Comparison of ENCODE assay signal across 1 cellular context in genomic region chr2:13050764-13051163, GRCh38.
TF ChIP-seq lines count a peak whose summit lies in the region.

No MANE protein-coding gene starts in this region.

TF ChIP-seq in K562, 482 proteins besides CTCF, POLR2A, EP300 and RAD21 (continued from another document and continues in another):
- no peak for TF ChIP-seq THRAP3 (IDR thresholded peaks at IDR 0.05; ENCODE audit: borderline replicate concordance)
- no peak for TF ChIP-seq MCM7 (IDR thresholded peaks at IDR 0.05)
- TF ChIP-seq ZNF175 (CRISPR knock-in tag; IDR thresholded peaks at IDR 0.05; ENCODE audit: low read depth), result peak; percentile 10; the same call in 1 of the 2 replicates
- TF ChIP-seq, protein P1, sequence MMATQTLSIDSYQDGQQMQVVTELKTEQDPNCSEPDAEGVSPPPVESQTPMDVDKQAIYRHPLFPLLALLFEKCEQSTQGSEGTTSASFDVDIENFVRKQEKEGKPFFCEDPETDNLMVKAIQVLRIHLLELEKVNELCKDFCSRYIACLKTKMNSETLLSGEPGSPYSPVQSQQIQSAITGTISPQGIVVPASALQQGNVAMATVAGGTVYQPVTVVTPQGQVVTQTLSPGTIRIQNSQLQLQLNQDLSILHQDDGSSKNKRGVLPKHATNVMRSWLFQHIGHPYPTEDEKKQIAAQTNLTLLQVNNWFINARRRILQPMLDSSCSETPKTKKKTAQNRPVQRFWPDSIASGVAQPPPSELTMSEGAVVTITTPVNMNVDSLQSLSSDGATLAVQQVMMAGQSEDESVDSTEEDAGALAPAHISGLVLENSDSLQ (IDR thresholded peaks at IDR 0.05), result no peak
- TF ChIP-seq ELF4 (CRISPR knock-in tag; IDR thresholded peaks at IDR 0.05), result no peak
- no peak for TF ChIP-seq FOXP1 (CRISPR knock-in tag; IDR thresholded peaks at IDR 0.05)
- no peak for TF ChIP-seq ETV5 (CRISPR knock-in tag; IDR thresholded peaks at IDR 0.05; ENCODE audit: low read depth)
- TF ChIP-seq FOXM1 (IDR thresholded peaks at IDR 0.05; ENCODE audit: low read depth), result no peak; the same call in 1 of the 2 replicates
- no peak for TF ChIP-seq FOXM1 (CRISPR knock-in tag; IDR thresholded peaks at IDR 0.05; ENCODE audit: low read depth)
- TF ChIP-seq SMAD1 (IDR thresholded peaks at IDR 0.05; ENCODE audit: low read depth, low read length, partially characterized antibody), result no peak
- TF ChIP-seq C11orf30 (IDR thresholded peaks at IDR 0.05; ENCODE audit: low read depth), result peak; percentile 93
- no peak for TF ChIP-seq ZNF224 (CRISPR knock-in tag; IDR thresholded peaks at IDR 0.05)
- no peak for TF ChIP-seq CTCFL (IDR thresholded peaks at IDR 0.05; ENCODE audit: borderline replicate concordance, insufficient read depth, low read depth, low read length, poor library complexity, severe bottlenecking)
- peak; percentile 70; the same call in 1 of the 2 replicates for TF ChIP-seq ATF7 (IDR thresholded peaks at IDR 0.05)
- no peak for TF ChIP-seq KAT7 (CRISPR knock-in tag; IDR thresholded peaks at IDR 0.05; ENCODE audit: borderline replicate concordance)
- TF ChIP-seq, protein P2, sequence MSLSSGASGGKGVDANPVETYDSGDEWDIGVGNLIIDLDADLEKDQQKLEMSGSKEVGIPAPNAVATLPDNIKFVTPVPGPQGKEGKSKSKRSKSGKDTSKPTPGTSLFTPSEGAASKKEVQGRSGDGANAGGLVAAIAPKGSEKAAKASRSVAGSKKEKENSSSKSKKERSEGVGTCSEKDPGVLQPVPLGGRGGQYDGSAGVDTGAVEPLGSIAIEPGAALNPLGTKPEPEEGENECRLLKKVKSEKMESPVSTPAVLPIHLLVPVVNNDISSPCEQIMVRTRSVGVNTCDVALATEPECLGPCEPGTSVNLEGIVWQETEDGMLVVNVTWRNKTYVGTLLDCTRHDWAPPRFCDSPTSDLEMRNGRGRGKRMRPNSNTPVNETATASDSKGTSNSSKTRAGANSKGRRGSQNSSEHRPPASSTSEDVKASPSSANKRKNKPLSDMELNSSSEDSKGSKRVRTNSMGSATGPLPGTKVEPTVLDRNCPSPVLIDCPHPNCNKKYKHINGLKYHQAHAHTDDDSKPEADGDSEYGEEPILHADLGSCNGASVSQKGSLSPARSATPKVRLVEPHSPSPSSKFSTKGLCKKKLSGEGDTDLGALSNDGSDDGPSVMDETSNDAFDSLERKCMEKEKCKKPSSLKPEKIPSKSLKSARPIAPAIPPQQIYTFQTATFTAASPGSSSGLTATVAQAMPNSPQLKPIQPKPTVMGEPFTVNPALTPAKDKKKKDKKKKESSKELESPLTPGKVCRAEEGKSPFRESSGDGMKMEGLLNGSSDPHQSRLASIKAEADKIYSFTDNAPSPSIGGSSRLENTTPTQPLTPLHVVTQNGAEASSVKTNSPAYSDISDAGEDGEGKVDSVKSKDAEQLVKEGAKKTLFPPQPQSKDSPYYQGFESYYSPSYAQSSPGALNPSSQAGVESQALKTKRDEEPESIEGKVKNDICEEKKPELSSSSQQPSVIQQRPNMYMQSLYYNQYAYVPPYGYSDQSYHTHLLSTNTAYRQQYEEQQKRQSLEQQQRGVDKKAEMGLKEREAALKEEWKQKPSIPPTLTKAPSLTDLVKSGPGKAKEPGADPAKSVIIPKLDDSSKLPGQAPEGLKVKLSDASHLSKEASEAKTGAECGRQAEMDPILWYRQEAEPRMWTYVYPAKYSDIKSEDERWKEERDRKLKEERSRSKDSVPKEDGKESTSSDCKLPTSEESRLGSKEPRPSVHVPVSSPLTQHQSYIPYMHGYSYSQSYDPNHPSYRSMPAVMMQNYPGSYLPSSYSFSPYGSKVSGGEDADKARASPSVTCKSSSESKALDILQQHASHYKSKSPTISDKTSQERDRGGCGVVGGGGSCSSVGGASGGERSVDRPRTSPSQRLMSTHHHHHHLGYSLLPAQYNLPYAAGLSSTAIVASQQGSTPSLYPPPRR (CRISPR knock-in tag; IDR thresholded peaks at IDR 0.05; ENCODE audit: borderline replicate concordance), result no peak
- TF ChIP-seq ZNF140 (CRISPR knock-in tag; IDR thresholded peaks at IDR 0.05), result no peak
- TF ChIP-seq ZNF77 (CRISPR knock-in tag; IDR thresholded peaks at IDR 0.05), result no peak
- TF ChIP-seq MECOM (CRISPR knock-in tag; IDR thresholded peaks at IDR 0.05), result no peak
- no peak for TF ChIP-seq MIER1 (IDR thresholded peaks at IDR 0.05; ENCODE audit: low read depth)
- no peak for TF ChIP-seq SNRNP70 (optimal IDR thresholded peaks at IDR 0.05; ENCODE audit: low read depth, low read length)
- TF ChIP-seq CCNT2 (IDR thresholded peaks at IDR 0.05; ENCODE audit: borderline replicate concordance, extremely low read depth, insufficient read length, low read depth, low read length), result no peak
- no peak for TF ChIP-seq RBM39 (optimal IDR thresholded peaks at IDR 0.05; ENCODE audit: low read depth, low read length)
- no peak for TF ChIP-seq MLLT1 (IDR thresholded peaks at IDR 0.05)
- no peak for TF ChIP-seq MYBL2 (IDR thresholded peaks at IDR 0.05; ENCODE audit: low read depth)
- no peak for TF ChIP-seq MYBL2 (CRISPR knock-in tag; IDR thresholded peaks at IDR 0.05; ENCODE audit: borderline replicate concordance)
- TF ChIP-seq NFE2 (IDR thresholded peaks at IDR 0.05; ENCODE audit: low read depth), result peak; percentile 81
- no peak for TF ChIP-seq KDM5B (IDR thresholded peaks at IDR 0.05; ENCODE audit: insufficient replicate concordance, low read depth, low read length)
- TF ChIP-seq, protein P3, sequence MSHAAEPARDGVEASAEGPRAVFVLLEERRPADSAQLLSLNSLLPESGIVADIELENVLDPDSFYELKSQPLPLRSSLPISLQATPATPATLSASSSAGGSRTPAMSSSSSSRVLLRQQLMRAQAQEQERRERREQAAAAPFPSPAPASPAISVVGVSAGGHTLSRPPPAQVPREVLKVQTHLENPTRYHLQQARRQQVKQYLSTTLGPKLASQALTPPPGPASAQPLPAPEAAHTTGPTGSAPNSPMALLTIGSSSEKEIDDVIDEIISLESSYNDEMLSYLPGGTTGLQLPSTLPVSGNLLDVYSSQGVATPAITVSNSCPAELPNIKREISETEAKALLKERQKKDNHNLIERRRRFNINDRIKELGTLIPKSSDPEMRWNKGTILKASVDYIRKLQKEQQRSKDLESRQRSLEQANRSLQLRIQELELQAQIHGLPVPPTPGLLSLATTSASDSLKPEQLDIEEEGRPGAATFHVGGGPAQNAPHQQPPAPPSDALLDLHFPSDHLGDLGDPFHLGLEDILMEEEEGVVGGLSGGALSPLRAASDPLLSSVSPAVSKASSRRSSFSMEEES (CRISPR knock-in tag; IDR thresholded peaks at IDR 0.05), result no peak
- no peak for TF ChIP-seq MEF2A (IDR thresholded peaks at IDR 0.05; ENCODE audit: control insufficient read depth, low read depth, low read length)
- no peak for TF ChIP-seq CHD4 (IDR thresholded peaks at IDR 0.05; ENCODE audit: insufficient read depth, insufficient replicate concordance, low read depth, low read length, poor library complexity, severe bottlenecking)
- no peak for TF ChIP-seq GATAD2B (IDR thresholded peaks at IDR 0.05; ENCODE audit: borderline replicate concordance)
- TF ChIP-seq ZNF184 (CRISPR knock-in tag; IDR thresholded peaks at IDR 0.05), result no peak
- no peak for TF ChIP-seq PCBP1 (IDR thresholded peaks at IDR 0.05; ENCODE audit: low read depth, low read length, poor library complexity, severe bottlenecking)
- no peak for TF ChIP-seq MLX (CRISPR knock-in tag; conservative IDR thresholded peaks at IDR 0.05)
- TF ChIP-seq ZNF766 (CRISPR knock-in tag; conservative IDR thresholded peaks at IDR 0.05), result no peak
- TF ChIP-seq KLF13 (tag; IDR thresholded peaks at IDR 0.05; ENCODE audit: borderline replicate concordance, low read depth), result no peak
- no peak for TF ChIP-seq SPI1 (IDR thresholded peaks at IDR 0.05; ENCODE audit: borderline replicate concordance, low read depth, low read length)
- no peak for TF ChIP-seq CHCHD3 (CRISPR knock-in tag; IDR thresholded peaks at IDR 0.05)
- TF ChIP-seq, protein P4, sequence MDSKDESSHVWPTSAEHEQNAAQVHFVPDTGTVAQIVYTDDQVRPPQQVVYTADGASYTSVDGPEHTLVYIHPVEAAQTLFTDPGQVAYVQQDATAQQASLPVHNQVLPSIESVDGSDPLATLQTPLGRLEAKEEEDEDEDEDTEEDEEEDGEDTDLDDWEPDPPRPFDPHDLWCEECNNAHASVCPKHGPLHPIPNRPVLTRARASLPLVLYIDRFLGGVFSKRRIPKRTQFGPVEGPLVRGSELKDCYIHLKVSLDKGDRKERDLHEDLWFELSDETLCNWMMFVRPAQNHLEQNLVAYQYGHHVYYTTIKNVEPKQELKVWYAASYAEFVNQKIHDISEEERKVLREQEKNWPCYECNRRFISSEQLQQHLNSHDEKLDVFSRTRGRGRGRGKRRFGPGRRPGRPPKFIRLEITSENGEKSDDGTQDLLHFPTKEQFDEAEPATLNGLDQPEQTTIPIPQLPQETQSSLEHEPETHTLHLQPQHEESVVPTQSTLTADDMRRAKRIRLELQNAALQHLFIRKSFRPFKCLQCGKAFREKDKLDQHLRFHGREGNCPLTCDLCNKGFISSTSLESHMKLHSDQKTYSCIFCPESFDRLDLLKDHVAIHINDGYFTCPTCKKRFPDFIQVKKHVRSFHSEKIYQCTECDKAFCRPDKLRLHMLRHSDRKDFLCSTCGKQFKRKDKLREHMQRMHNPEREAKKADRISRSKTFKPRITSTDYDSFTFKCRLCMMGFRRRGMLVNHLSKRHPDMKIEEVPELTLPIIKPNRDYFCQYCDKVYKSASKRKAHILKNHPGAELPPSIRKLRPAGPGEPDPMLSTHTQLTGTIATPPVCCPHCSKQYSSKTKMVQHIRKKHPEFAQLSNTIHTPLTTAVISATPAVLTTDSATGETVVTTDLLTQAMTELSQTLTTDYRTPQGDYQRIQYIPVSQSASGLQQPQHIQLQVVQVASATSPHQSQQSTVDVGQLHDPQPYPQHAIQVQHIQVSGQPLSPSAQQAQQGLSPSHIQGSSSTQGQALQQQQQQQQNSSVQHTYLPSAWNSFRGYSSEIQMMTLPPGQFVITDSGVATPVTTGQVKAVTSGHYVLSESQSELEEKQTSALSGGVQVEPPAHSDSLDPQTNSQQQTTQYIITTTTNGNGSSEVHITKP (IDR thresholded peaks at IDR 0.05; ENCODE audit: partially characterized antibody), result no peak
- TF ChIP-seq, protein P5, sequence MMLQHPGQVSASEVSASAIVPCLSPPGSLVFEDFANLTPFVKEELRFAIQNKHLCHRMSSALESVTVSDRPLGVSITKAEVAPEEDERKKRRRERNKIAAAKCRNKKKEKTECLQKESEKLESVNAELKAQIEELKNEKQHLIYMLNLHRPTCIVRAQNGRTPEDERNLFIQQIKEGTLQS (IDR thresholded peaks at IDR 0.05), result peak; percentile 93
- TF ChIP-seq, protein P5 (CRISPR knock-in tag; conservative IDR thresholded peaks at IDR 0.05), result no peak
- no peak for TF ChIP-seq ZFP91 (CRISPR knock-in tag; IDR thresholded peaks at IDR 0.05)
- TF ChIP-seq ILF3 (IDR thresholded peaks at IDR 0.05; ENCODE audit: borderline replicate concordance), result no peak
- no peak for TF ChIP-seq PURB (CRISPR knock-in tag; IDR thresholded peaks at IDR 0.05; ENCODE audit: low read depth)
- peak; percentile 46; the same call in 1 of the 2 replicates for TF ChIP-seq CEBPG (CRISPR knock-in tag; IDR thresholded peaks at IDR 0.05)
- TF ChIP-seq CEBPG (tag; conservative IDR thresholded peaks at IDR 0.05 in 1 of 2, IDR thresholded peaks at IDR 0.05 in 1 of 2), result peak; percentile 90 to 96
- no peak for TF ChIP-seq TFAM (CRISPR knock-in tag; conservative IDR thresholded peaks at IDR 0.05)
- peak; percentile 54; the same call in 1 of the 2 replicates for TF ChIP-seq FOSL1 (tag; conservative IDR thresholded peaks at IDR 0.05)
- no peak for TF ChIP-seq DACH1 (IDR thresholded peaks at IDR 0.05; ENCODE audit: partially characterized antibody)
- TF ChIP-seq MAFK (IDR thresholded peaks at IDR 0.05; ENCODE audit: low read length), result peak; percentile 60; the same call in 1 of the 2 replicates
- no peak for TF ChIP-seq DNMT1 (IDR thresholded peaks at IDR 0.05)
- TF ChIP-seq POLR2H (tag; IDR thresholded peaks at IDR 0.05; ENCODE audit: low read depth), result peak; percentile 66
